ENCODE assay signal across 25 cellular contexts in genomic region chr14:76237349-76237990, GRCh38.
"Had no signal": no experiment of that assay in that cellular context is flagged by ENCODE, and none has a peak within 500 bp of the region (broad histone marks: within the 10 kb centered on the region; RNA-seq: fewer than 3 reads in every experiment).

No MANE protein-coding gene starts in this region.

- H3K27me3 ChIP-seq: brain microvascular endothelial cell, cardiac muscle cell, MG63 had no signal

- H3K27ac Mint-ChIP-seq: activated CD4-positive, alpha-beta T cell treated with anti-CD3 and anti-CD28 coated beads for 36 hours; activated CD8-positive, alpha-beta T cell treated with anti-CD3 and anti-CD28 coated beads for 36 hours; activated naive CD4-positive, alpha-beta T cell treated with anti-CD3 and anti-CD28 coated beads, Interleukin-2, amount 10 ng/mL, durations not matched to agents 7 days and 5 days; activated naive CD8-positive, alpha-beta T cell treated with anti-CD3 and anti-CD28 coated beads for 36 hours; activated T-cell treated with anti-CD3 and anti-CD28 coated beads, Interleukin-2, amount 50 U/mL, for 72 hours; activated T-helper 2 cell treated with anti-CD3 and anti-CD28 coated beads, Interferon-gamma antibody, Interleukin-2, Interleukin-4, amounts not matched to agents 10 μg/mL and 5 μg/mL and 100 μg/mL, durations not matched to agents 14 hours and 24 hours and 36 hours had no signal

- DNase-seq: activated CD4-positive, alpha-beta T cell treated with anti-CD3 and anti-CD28 coated beads for 36 hours; activated CD8-positive, alpha-beta memory T cell treated with anti-CD3 and anti-CD28 coated beads, Interleukin-2, amount 50 U/mL, for 4 hours; activated CD8-positive, alpha-beta T cell treated with anti-CD3 and anti-CD28 coated beads for 36 hours; activated gamma-delta T cell treated with Interleukin-2 at 50 U/mL for 16 hours; activated naive CD4-positive, alpha-beta T cell treated with anti-CD3 and anti-CD28 coated beads, Interleukin-2, amount 10 ng/mL, durations not matched to agents 7 days and 5 days; activated naive CD8-positive, alpha-beta T cell treated with anti-CD3 and anti-CD28 coated beads for 36 hours; activated T-cell treated with anti-CD3 and anti-CD28 coated beads, Interleukin-2, amount 50 U/mL, for 72 hours; brain microvascular endothelial cell; MG63; MV-4-11; NCI-H1092 treated with DMSO at 0.1 percent for 48 hours; NCI-H1417 treated with DMSO at 0.1 percent for 48 hours; NCI-H1694; NCI-H2029; NCI-H2107; NCI-H2171 treated with DMSO at 0.1 percent for 48 hours; NCI-H226; NCI-H526; NCI-H774; SIG-M5; SK-N-SH; T-helper 1 cell had no signal

- H3K4me1 Mint-ChIP-seq: activated CD4-positive, alpha-beta T cell treated with anti-CD3 and anti-CD28 coated beads for 36 hours; activated naive CD4-positive, alpha-beta T cell treated with anti-CD3 and anti-CD28 coated beads, Interleukin-2, amount 10 ng/mL, durations not matched to agents 7 days and 5 days; activated naive CD8-positive, alpha-beta T cell treated with anti-CD3 and anti-CD28 coated beads for 36 hours had no signal

- H3K27ac ChIP-seq: brain microvascular endothelial cell, cardiac muscle cell, VCaP had no signal

- H3K36me3 Mint-ChIP-seq: activated naive CD4-positive, alpha-beta T cell treated with anti-CD3 and anti-CD28 coated beads, Interleukin-2, amount 10 ng/mL, durations not matched to agents 7 days and 5 days had no signal

- H3K9me3 ChIP-seq: MG63 had no signal

- H3K4me3 Mint-ChIP-seq: activated CD4-positive, alpha-beta T cell treated with anti-CD3 and anti-CD28 coated beads for 36 hours; activated CD8-positive, alpha-beta T cell treated with anti-CD3 and anti-CD28 coated beads for 36 hours; activated naive CD4-positive, alpha-beta T cell treated with anti-CD3 and anti-CD28 coated beads, Interleukin-2, amount 10 ng/mL, durations not matched to agents 7 days and 5 days; activated naive CD8-positive, alpha-beta T cell treated with anti-CD3 and anti-CD28 coated beads for 36 hours; activated T-cell treated with anti-CD3 and anti-CD28 coated beads, Interleukin-2, amount 50 U/mL, for 72 hours had no signal

- H3K27me3 Mint-ChIP-seq: activated CD4-positive, alpha-beta T cell treated with anti-CD3 and anti-CD28 coated beads for 36 hours; activated CD8-positive, alpha-beta T cell treated with anti-CD3 and anti-CD28 coated beads for 36 hours; activated naive CD4-positive, alpha-beta T cell treated with anti-CD3 and anti-CD28 coated beads, Interleukin-2, amount 10 ng/mL, durations not matched to agents 7 days and 5 days had no signal

- ATAC-seq: activated CD4-positive, alpha-beta T cell treated with anti-CD3 and anti-CD28 coated beads for 36 hours; activated CD8-positive, alpha-beta T cell treated with anti-CD3 and anti-CD28 coated beads for 36 hours; activated T-cell treated with anti-CD3 and anti-CD28 coated beads, Interleukin-2, amount 50 U/mL, for 72 hours had no signal

- H3K36me3 ChIP-seq: brain microvascular endothelial cell, cardiac muscle cell, MG63 had no signal

- H3K4me3 ChIP-seq: cardiac muscle cell, MG63 had no signal
